Comparison of ENCODE assay signal across 17 cellular contexts in the genomic region with DNA sequence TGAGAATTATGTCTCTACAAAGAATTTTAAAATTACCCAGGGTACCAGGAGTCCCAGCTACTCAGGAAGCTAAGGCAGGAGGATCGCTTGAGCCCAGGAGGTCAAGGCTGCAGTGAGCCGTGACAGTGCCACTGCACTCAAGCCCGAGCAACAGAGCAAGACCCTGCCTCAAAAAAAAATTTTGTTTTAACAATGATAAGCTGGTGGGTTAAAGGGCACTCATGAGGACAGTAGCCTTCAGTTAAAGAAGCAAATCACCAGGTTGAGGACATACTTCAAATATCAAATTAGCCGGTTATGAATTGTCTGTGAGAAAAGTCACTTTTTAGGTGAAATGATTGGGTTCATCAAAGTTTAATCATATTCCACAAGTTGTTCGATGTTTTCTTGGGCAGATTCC.
DNase-seq lines count a peak whose midpoint lies in the region; ATAC-seq and TF ChIP-seq lines count a peak whose summit lies in the region.
"Had no signal": no experiment of that assay in that cellular context is flagged by ENCODE, and none has a peak within 500 bp of the region (broad histone marks: within the 10 kb centered on the region; RNA-seq: fewer than 3 reads in every experiment).

No MANE protein-coding gene starts in this region.

- H3K4me1 ChIP-seq in A673 (ENCODE audit: insufficient read depth, low read length, poor library complexity, severe bottlenecking) (peaks cover 22% of the 10 kb centered on the region), GM23338 (ENCODE audit: insufficient read depth) (no peaks in the 10 kb centered on the region)
- H3K4me1 ChIP-seq: A549 had no signal

- H3K36me3 ChIP-seq in A673 (ENCODE audit: insufficient read depth, low read length, poor library complexity, severe bottlenecking) (no peaks in the 10 kb centered on the region), GM23338 (ENCODE audit: insufficient read depth) (no peaks in the 10 kb centered on the region), neural cell (ENCODE audit: insufficient read depth, low read length) (no peaks in the 10 kb centered on the region)

- peak overlapping the region; percentile 48 for H3K27ac ChIP-seq in A673 (ENCODE audit: low read depth, low read length, poor library complexity, severe bottlenecking)
- no peak overlapping the region for H3K27ac ChIP-seq in GM23338 (ENCODE audit: low read depth)
- peak overlapping the region; percentile 17 for H3K27ac ChIP-seq in neural cell (ENCODE audit: low read length)
- H3K27ac ChIP-seq: A549, C4-2B, GM23248 had no signal

- H3F3A ChIP-seq in GM23338 (replicated peaks; ENCODE audit: low read depth) (no peaks in the 10 kb centered on the region), neural cell (ENCODE audit: insufficient read depth, low read length, poor library complexity, severe bottlenecking) (no peaks in the 10 kb centered on the region)

- TF ChIP-seq CTCF in A673 (conservative IDR thresholded peaks at IDR 0.05; ENCODE audit: low read depth, low read length), result no peak
- no peak for TF ChIP-seq CTCF in GM23338 (conservative IDR thresholded peaks at IDR 0.05; ENCODE audit: low read depth in 2 of 2)
- no peak for TF ChIP-seq CTCF in neural cell (IDR thresholded peaks at IDR 0.05; ENCODE audit: poor library complexity, severe bottlenecking)

- H3K4me2 ChIP-seq in GM23338, result no peak overlapping the region
- no peak overlapping the region for H3K4me2 ChIP-seq in neural cell (ENCODE audit: low read length)
- H3K4me2 ChIP-seq: A549 had no signal

- H3K4me3 Mint-ChIP-seq in GM23338, result no peak overlapping the region
- H3K4me3 Mint-ChIP-seq in activated T-helper 1 cell treated with anti-CD3 and anti-CD28 coated beads, Interleukin-12 subunit alpha, Interleukin-12 subunit beta, Interleukin-2, Interleukin-4 antibody, amounts not matched to agents 30 ng/mL and 10 ng/mL and 1 ng/mL, durations not matched to agents 14 hours and 24 hours and 36 hours, result no peak overlapping the region
- H3K4me3 Mint-ChIP-seq: CD4-positive, CD25-positive, alpha-beta regulatory T cell; CD8-positive, alpha-beta T cell; H9 had no signal

- H3K9ac ChIP-seq in neural cell (ENCODE audit: low read length), result no peak overlapping the region
- H3K9ac ChIP-seq: GM23248 had no signal

- POLR2A ChIA-PET in A673 (lab: Charles Lee; ENCODE audit: low non-redundant PET), result interaction anchor here (0.6 to 1.0 kb wide), 2 partner anchors 14 to 37 kb away, joined by 4 to 38 read pairs; no protein-coding TSS in a partner anchor

- no peaks in the 10 kb centered on the region for H3K27me3 ChIP-seq in A673 (replicated peaks; ENCODE audit: insufficient read depth, low read depth, low read length, poor library complexity)
- H3K27me3 ChIP-seq in GM23338 (ENCODE audit: insufficient read depth), result no peaks in the 10 kb centered on the region
- no peaks in the 10 kb centered on the region for H3K27me3 ChIP-seq in neural cell (ENCODE audit: insufficient read depth, low read depth, low read length)

- CTCF ChIA-PET in A673 (lab: Charles Lee), result no interaction called here

- TF ChIP-seq RAD21 in neural cell (conservative IDR thresholded peaks at IDR 0.05), result no peak

- ATAC-seq in GM23338, result no peak
- ATAC-seq in GM19463 (IDR thresholded peaks at IDR 0.05; ENCODE audit: unreplicated experiment), result no peak
- ATAC-seq: A549; CD8-positive, alpha-beta T cell; HCT116 had no signal

- no peaks in the 10 kb centered on the region for H3K4me1 Mint-ChIP-seq in GM23338
- no peaks in the 10 kb centered on the region for H3K4me1 Mint-ChIP-seq in activated T-helper 1 cell treated with anti-CD3 and anti-CD28 coated beads, Interleukin-12 subunit alpha, Interleukin-12 subunit beta, Interleukin-2, Interleukin-4 antibody, amounts not matched to agents 30 ng/mL and 10 ng/mL and 1 ng/mL, durations not matched to agents 14 hours and 24 hours and 36 hours (ENCODE audit: low read depth)
- H3K4me1 Mint-ChIP-seq: CD4-positive, CD25-positive, alpha-beta regulatory T cell; H9 had no signal

- no TSS peak for BruUV-seq in A673 (replicated peaks; lab: Mats Ljungman, UMichigan)

- H3K9me3 Mint-ChIP-seq in GM23338, result no peaks in the 10 kb centered on the region
- H3K9me3 Mint-ChIP-seq in activated T-helper 1 cell treated with anti-CD3 and anti-CD28 coated beads, Interleukin-12 subunit alpha, Interleukin-12 subunit beta, Interleukin-2, Interleukin-4 antibody, amounts not matched to agents 30 ng/mL and 10 ng/mL and 1 ng/mL, durations not matched to agents 14 hours and 24 hours and 36 hours, result no peaks in the 10 kb centered on the region
- H3K9me3 Mint-ChIP-seq: CD8-positive, alpha-beta T cell had no signal

- H3K36me3 Mint-ChIP-seq in GM23338 (ENCODE audit: low read depth), result no peaks in the 10 kb centered on the region
- no peaks in the 10 kb centered on the region for H3K36me3 Mint-ChIP-seq in activated T-helper 1 cell treated with anti-CD3 and anti-CD28 coated beads, Interleukin-12 subunit alpha, Interleukin-12 subunit beta, Interleukin-2, Interleukin-4 antibody, amounts not matched to agents 30 ng/mL and 10 ng/mL and 1 ng/mL, durations not matched to agents 14 hours and 24 hours and 36 hours (ENCODE audit: low read depth)
- H3K36me3 Mint-ChIP-seq: CD4-positive, CD25-positive, alpha-beta regulatory T cell; CD8-positive, alpha-beta T cell had no signal

- no peaks in the 10 kb centered on the region for H3K9me3 ChIP-seq in A673 (ENCODE audit: low read depth, low read length, poor library complexity, severe bottlenecking)
- H3K9me3 ChIP-seq in neural cell (ENCODE audit: low read length), result no peaks in the 10 kb centered on the region
- H3K9me3 ChIP-seq: A549, Caco-2 had no signal

- H3K79me2 ChIP-seq in GM23338 (replicated peaks; ENCODE audit: insufficient read depth) (no peaks in the 10 kb centered on the region), neural cell (replicated peaks; ENCODE audit: insufficient read depth, low read length) (no peaks in the 10 kb centered on the region)

- H3K9me2 ChIP-seq in GM23338 (ENCODE audit: insufficient read depth) (0 out of 2 replicates have a peak, but pooled peaks cover 6% of the 10 kb centered on the region), neural cell (ENCODE audit: insufficient read depth, low read length) (no peaks in the 10 kb centered on the region)

- H3K27me3 Mint-ChIP-seq in GM23338 (ENCODE audit: insufficient read depth, low read depth, poor library complexity), result peaks cover 2% of the 10 kb centered on the region
- H3K27me3 Mint-ChIP-seq in activated T-helper 1 cell treated with anti-CD3 and anti-CD28 coated beads, Interleukin-12 subunit alpha, Interleukin-12 subunit beta, Interleukin-2, Interleukin-4 antibody, amounts not matched to agents 30 ng/mL and 10 ng/mL and 1 ng/mL, durations not matched to agents 14 hours and 24 hours and 36 hours (ENCODE audit: insufficient read depth), result no peaks in the 10 kb centered on the region
- H3K27me3 Mint-ChIP-seq: CD4-positive, CD25-positive, alpha-beta regulatory T cell had no signal

- intact Hi-C loops in A673 (cut with micrococcal nuclease; ENCODE audit: unreplicated experiment), result no loop called here
- intact Hi-C loops in activated T-helper 1 cell treated with anti-CD3 and anti-CD28 coated beads, Interleukin-12 subunit alpha, Interleukin-12 subunit beta, Interleukin-2, Interleukin-4 antibody, amounts not matched to agents 30 ng/mL and 10 ng/mL and 1 ng/mL, durations not matched to agents 14 hours and 24 hours and 36 hours (cut with micrococcal nuclease), result no loop called here

- H2AFZ ChIP-seq in GM23338 (peak overlapping the region; percentile 66; the same call in 1 of the 2 replicates), neural cell (ENCODE audit: low read depth, low read length) (no peak overlapping the region)
- H2AFZ ChIP-seq: GM23248 had no signal

- DNase-seq in A673 (ENCODE audit: low spot score), result no peak
- no peak for DNase-seq in GM23338 (ENCODE audit: low spot score)
- DNase-seq in left kidney (ENCODE audit: low read depth, low spot score), result peak; percentile 32
- no peak for DNase-seq in activated T-helper 1 cell treated with anti-CD3 and anti-CD28 coated beads, Interleukin-12 subunit alpha, Interleukin-12 subunit beta, Interleukin-2, Interleukin-4 antibody, amounts not matched to agents 30 ng/mL and 10 ng/mL and 1 ng/mL, durations not matched to agents 14 hours and 24 hours and 36 hours (ENCODE audit: low spot score)
- no peak for DNase-seq in NOMO-1 treated with DMSO at 0.1 percent for 48 hours (lab: John Stamatoyannopoulos, UW; ENCODE audit: unreplicated experiment)
- DNase-seq: 8988T; Caco-2; CD4-positive, CD25-positive, alpha-beta regulatory T cell; CD8-positive, alpha-beta T cell; DND-41; GM23248; H9 had no signal

- H3K4me3 ChIP-seq in A673 (ENCODE audit: low read depth, low read length, poor library complexity, severe bottlenecking) (no peak overlapping the region), GM23338 (no peak overlapping the region), neural cell (ENCODE audit: low read length) (no peak overlapping the region)
- H3K4me3 ChIP-seq: A549, GM23248 had no signal

- H3K27ac Mint-ChIP-seq in GM23338, result no peak overlapping the region
- no peak overlapping the region for H3K27ac Mint-ChIP-seq in activated T-helper 1 cell treated with anti-CD3 and anti-CD28 coated beads, Interleukin-12 subunit alpha, Interleukin-12 subunit beta, Interleukin-2, Interleukin-4 antibody, amounts not matched to agents 30 ng/mL and 10 ng/mL and 1 ng/mL, durations not matched to agents 14 hours and 24 hours and 36 hours
- H3K27ac Mint-ChIP-seq: CD4-positive, CD25-positive, alpha-beta regulatory T cell; CD8-positive, alpha-beta T cell; H9 had no signal

- no peak for TF ChIP-seq EP300 in neural cell (conservative IDR thresholded peaks at IDR 0.05; ENCODE audit: poor library complexity, severe bottlenecking)

- no peaks in the 10 kb centered on the region for H4K20me1 ChIP-seq in GM23338 (replicated peaks; ENCODE audit: insufficient read depth)
- no peaks in the 10 kb centered on the region for H4K20me1 ChIP-seq in neural cell (ENCODE audit: insufficient read depth)

TF ChIP-seq in GM23338, 12 proteins besides CTCF, POLR2A, EP300 and RAD21 (continues in another document):
- no peak for TF ChIP-seq NANOG (IDR thresholded peaks at IDR 0.05; ENCODE audit: borderline replicate concordance)

TF ChIP-seq in neural cell, 6 proteins besides CTCF, POLR2A, EP300 and RAD21 (continues in another document):
- TF ChIP-seq TAF1 (IDR thresholded peaks at IDR 0.05; ENCODE audit: low read depth) (no peak), SMC3 (conservative IDR thresholded peaks at IDR 0.05; ENCODE audit: poor library complexity) (no peak)
